In the genomic region with DNA sequence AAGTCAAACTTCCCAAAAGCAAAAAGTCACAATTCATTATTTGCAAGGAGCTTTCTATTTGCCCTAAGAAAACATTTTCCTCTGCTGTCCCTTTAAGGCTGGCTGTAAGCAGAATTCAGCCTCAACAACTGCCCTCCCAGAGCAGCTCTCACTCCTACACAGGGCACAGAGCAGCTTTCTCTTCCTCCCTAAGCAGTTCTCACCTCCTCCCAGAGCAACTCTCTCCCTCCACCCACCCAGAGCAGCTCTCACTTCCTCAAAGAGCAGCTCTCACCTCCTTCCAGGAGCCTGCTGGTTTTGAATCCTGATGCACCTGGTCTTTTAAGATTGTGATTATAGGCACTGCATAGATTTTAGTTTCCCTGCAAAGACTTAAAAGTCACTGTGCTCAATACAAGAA, we compare ENCODE assay signal across 1 cellular context.
A peak's percentile ranks its signal among the peaks of the same experiment; 100 is the strongest.
TF ChIP-seq lines count a peak whose summit lies in the region.

No MANE protein-coding gene starts in this region.

TF ChIP-seq in K562, 482 proteins besides CTCF, POLR2A, EP300 and RAD21 (continued from another document):
- TF ChIP-seq ZNF407 (IDR thresholded peaks at IDR 0.05; ENCODE audit: low read depth) (no peak), ZBTB8A (IDR thresholded peaks at IDR 0.05; ENCODE audit: partially characterized antibody) (no peak), HNRNPLL (IDR thresholded peaks at IDR 0.05; ENCODE audit: low read depth, low read length, poor library complexity, severe bottlenecking) (no peak), KLF1 (tag; IDR thresholded peaks at IDR 0.05) (no peak), ZBTB17 (CRISPR knock-in tag; IDR thresholded peaks at IDR 0.05) (no peak), TCF15 (CRISPR knock-in tag; IDR thresholded peaks at IDR 0.05) (no peak), ZNF263 (CRISPR knock-in tag; IDR thresholded peaks at IDR 0.05; ENCODE audit: borderline replicate concordance) (0 out of 2 replicates have a peak, but pooled peaks have one; percentile 22), TCF7L2 (IDR thresholded peaks at IDR 0.05; ENCODE audit: low read depth, low read length) (no peak)
